In genomic region chr3:98593046-98593936, GRCh38 we compare ENCODE assay signal across 1 cellular context.
A peak's percentile ranks its signal among the peaks of the same experiment; 100 is the strongest.
TF ChIP-seq lines count a peak whose summit lies in the region.

TSS of gene CPOX (minus strand) at chr3:98593611. CDS start at chr3:98593504, 107 bp downstream.

TF ChIP-seq in HEK293, 187 proteins besides CTCF, POLR2A, EP300 and RAD21 (continued from another document):
- TF ChIP-seq PRDM10 (tag by site-specific recombination; IDR thresholded peaks at IDR 0.05): peak; percentile 83
- TF ChIP-seq ZBTB8A (tag by site-specific recombination; IDR thresholded peaks at IDR 0.05): peak; percentile 95
- TF ChIP-seq ZIC2 (tag by site-specific recombination; IDR thresholded peaks at IDR 0.05): peak; percentile 54
- peak; percentile 74 for TF ChIP-seq KLF17 (tag by site-specific recombination; IDR thresholded peaks at IDR 0.05)
- peak; percentile 96 for TF ChIP-seq KLF1 (tag by site-specific recombination; IDR thresholded peaks at IDR 0.05)
- TF ChIP-seq SP7 (tag by site-specific recombination; IDR thresholded peaks at IDR 0.05): peak; percentile 80
- TF ChIP-seq ZNF362 (tag by site-specific recombination; IDR thresholded peaks at IDR 0.05): no peak
- peak; percentile 96 for TF ChIP-seq ZNF335 (tag by site-specific recombination; conservative IDR thresholded peaks at IDR 0.05)
- peak; percentile 74 for TF ChIP-seq KLF9 (tag by site-specific recombination; IDR thresholded peaks at IDR 0.05; ENCODE audit: low read depth)
- TF ChIP-seq ZNF510 (tag by site-specific recombination; IDR thresholded peaks at IDR 0.05; ENCODE audit: insufficient replicate concordance): no peak
- TF ChIP-seq ZBTB6 (tag by site-specific recombination; IDR thresholded peaks at IDR 0.05): peak; percentile 70; the same call in 1 of the 2 replicates
- TF ChIP-seq GLIS1 (tag by site-specific recombination; IDR thresholded peaks at IDR 0.05): peak; percentile 49
- 0 out of 2 replicates have a peak, but pooled peaks have one; percentile 26 for TF ChIP-seq PRDM1 (tag by site-specific recombination; IDR thresholded peaks at IDR 0.05)
- no peak for TF ChIP-seq ZNF169 (tag by site-specific recombination; IDR thresholded peaks at IDR 0.05)
- peak; percentile 92 for TF ChIP-seq ZNF341 (tag by site-specific recombination; IDR thresholded peaks at IDR 0.05; ENCODE audit: low read depth)
- peak; percentile 61 for TF ChIP-seq ZNF629 (tag by site-specific recombination; IDR thresholded peaks at IDR 0.05)
- no peak for TF ChIP-seq ZNF785 (tag by site-specific recombination; IDR thresholded peaks at IDR 0.05)
- peak; percentile 71 for TF ChIP-seq ZNF366 (tag by site-specific recombination; conservative IDR thresholded peaks at IDR 0.05)
- TF ChIP-seq ZXDB (tag by site-specific recombination; IDR thresholded peaks at IDR 0.05): peak; percentile 77
- TF ChIP-seq SP2 (tag by site-specific recombination; IDR thresholded peaks at IDR 0.05): peak; percentile 88
- peak; percentile 39; the same call in 1 of the 2 replicates for TF ChIP-seq EGR2 (tag by site-specific recombination; IDR thresholded peaks at IDR 0.05; ENCODE audit: low read depth)
- TF ChIP-seq ZNF449 (tag by site-specific recombination; IDR thresholded peaks at IDR 0.05): 0 out of 2 replicates have a peak, but pooled peaks have one; percentile 54
- TF ChIP-seq ZNF155 (tag by site-specific recombination; IDR thresholded peaks at IDR 0.05): no peak
- TF ChIP-seq ZNF146 (tag by site-specific recombination; IDR thresholded peaks at IDR 0.05): no peak
- TF ChIP-seq ZFP37 (tag by site-specific recombination; IDR thresholded peaks at IDR 0.05): no peak
- TF ChIP-seq ZBTB20 (tag by site-specific recombination; IDR thresholded peaks at IDR 0.05): peak; percentile 94; the same call in 1 of the 2 replicates
- TF ChIP-seq ZBTB17 (tag by site-specific recombination; IDR thresholded peaks at IDR 0.05): peak; percentile 94
- 0 out of 2 replicates have a peak, but pooled peaks have one; percentile 21 for TF ChIP-seq ZNF324 (tag by site-specific recombination; IDR thresholded peaks at IDR 0.05)
- TF ChIP-seq WT1 (tag by site-specific recombination; IDR thresholded peaks at IDR 0.05): peak; percentile 75
- TF ChIP-seq ZNF513 (tag by site-specific recombination; IDR thresholded peaks at IDR 0.05): 0 out of 2 replicates have a peak, but pooled peaks have one; percentile 23
- TF ChIP-seq KLF7 (tag by site-specific recombination; IDR thresholded peaks at IDR 0.05; ENCODE audit: borderline replicate concordance): peak; percentile 89; the same call in 1 of the 2 replicates
- peak; percentile 76 for TF ChIP-seq ZEB2 (tag by site-specific recombination; IDR thresholded peaks at IDR 0.05)
TF ChIP-seq in HEK293: peak in this region for 43.
